ENCODE assay signal across 8 cellular contexts in the genomic region with DNA sequence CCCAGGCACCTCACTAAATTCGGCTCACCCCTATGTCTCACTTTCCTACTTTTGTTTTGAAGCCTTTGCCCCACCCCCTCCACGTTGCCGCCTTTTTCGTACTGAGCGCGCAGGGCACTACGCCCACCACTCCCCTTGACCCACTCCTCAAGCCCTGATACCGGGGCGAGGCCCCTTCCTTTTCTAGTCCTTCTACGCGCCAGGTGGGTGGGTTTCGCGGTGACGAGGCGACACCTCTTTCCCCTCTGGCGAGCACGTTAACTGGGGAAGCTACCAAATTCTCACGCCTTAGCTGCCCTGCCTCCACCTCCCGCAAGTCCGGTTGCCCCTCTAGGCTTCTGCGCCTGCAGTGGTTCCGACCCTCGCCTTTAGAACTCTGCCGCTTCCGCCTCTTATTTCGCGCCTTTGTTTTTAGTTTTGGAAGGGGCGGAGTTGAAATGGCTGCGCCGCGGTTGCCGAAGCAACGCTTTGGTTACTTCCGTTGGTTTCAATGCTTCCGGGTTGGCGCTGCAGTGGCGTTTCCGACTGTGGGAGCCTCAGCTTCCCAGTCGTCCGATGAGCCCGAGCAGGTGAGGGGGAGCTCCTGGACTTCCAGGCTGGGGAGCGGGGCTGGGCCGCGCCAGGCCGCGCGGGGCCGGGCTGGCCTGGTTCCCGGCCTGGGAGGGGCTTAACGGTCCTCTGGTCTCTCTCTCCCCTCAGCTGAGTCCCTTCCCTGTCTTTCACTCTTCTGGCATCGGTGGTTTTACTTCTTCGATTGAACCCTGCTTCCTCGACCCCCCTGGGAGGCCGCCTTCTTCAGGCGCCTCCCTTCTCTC.
DNase-seq lines count a peak whose midpoint lies in the region; ATAC-seq and TF ChIP-seq lines count a peak whose summit lies in the region.

A gene with protein sequence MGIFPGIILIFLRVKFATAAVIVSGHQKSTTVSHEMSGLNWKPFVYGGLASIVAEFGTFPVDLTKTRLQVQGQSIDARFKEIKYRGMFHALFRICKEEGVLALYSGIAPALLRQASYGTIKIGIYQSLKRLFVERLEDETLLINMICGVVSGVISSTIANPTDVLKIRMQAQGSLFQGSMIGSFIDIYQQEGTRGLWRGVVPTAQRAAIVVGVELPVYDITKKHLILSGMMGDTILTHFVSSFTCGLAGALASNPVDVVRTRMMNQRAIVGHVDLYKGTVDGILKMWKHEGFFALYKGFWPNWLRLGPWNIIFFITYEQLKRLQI (plus strand): TSS at position 512 of the 815 bp plus-strand sequence. CDS start 360 bp downstream, outside the sequence.

- peak; percentile 72 for TF ChIP-seq POLR2A in erythroblast (IDR thresholded peaks at IDR 0.05; ENCODE audit: low read length)

- H3K4me3 ChIP-seq in mucosa of stomach (ENCODE audit: low read length), result peak within 1 kb of the TSS; percentile 71

- DNase-seq in DMS153 (lab: John Stamatoyannopoulos, UW) (peak; percentile 86), HuH-7.5 (ENCODE audit: low spot score) (peak; percentile 31), OCI-M2 (lab: John Stamatoyannopoulos, UW; ENCODE audit: unreplicated experiment) (peak; percentile 18), activated T-cell treated with anti-CD3 and anti-CD28 coated beads for 24 hours (ENCODE audit: low read depth) (peak; percentile 50), erythroblast (lab: John Stamatoyannopoulos, UW) (peak; percentile 80 to 81)
- peak; percentile 35 for DNase-seq in stimulated activated CD8-positive, alpha-beta memory T cell treated with anti-CD3 and anti-CD28 coated beads, Interleukin-7, amount 100 ng/mL, for 24 hours (ENCODE audit: low read depth)

- H3K4me1 ChIP-seq in mucosa of stomach (ENCODE audit: control insufficient read depth, insufficient read depth, low read length), result no peaks in the 10 kb centered on the region

- no peaks in the 10 kb centered on the region for H3K36me3 ChIP-seq in mucosa of stomach (ENCODE audit: control insufficient read depth, insufficient read depth, low read length)

- H3K27me3 ChIP-seq in mucosa of stomach (ENCODE audit: control insufficient read depth, insufficient read depth, low read length), result no peaks in the 10 kb centered on the region

- no peaks in the 10 kb centered on the region for H3K9me3 ChIP-seq in mucosa of stomach (ENCODE audit: control insufficient read depth, low read length)

- H3K9ac ChIP-seq in mucosa of stomach (ENCODE audit: low read length), result peak within 1 kb of the TSS; percentile 68

- ATAC-seq in GM21528 (IDR thresholded peaks at IDR 0.05; ENCODE audit: low FRiP score, unreplicated experiment), result peak; percentile 96

Comparison
In these comparisons a context has a peak if more than half of its experiments do, and no peak if none do; other contexts are left out.
1. Peak in every context shown above with its lines: DNase-seq, ATAC-seq and H3K4me3 ChIP-seq.
2. DNase-seq: peak in every context shown above with its lines; median percentile 86 in DMS153; 80 in erythroblast; 50 in activated T-cell treated with anti-CD3 and anti-CD28 coated beads for 24 hours; 35 in stimulated activated CD8-positive, alpha-beta memory T cell treated with anti-CD3 and anti-CD28 coated beads, Interleukin-7, amount 100 ng/mL, for 24 hours; 31 in HuH-7.5; 18 in OCI-M2.